20 cellular contexts compared by ENCODE assay signal in the genomic region with DNA sequence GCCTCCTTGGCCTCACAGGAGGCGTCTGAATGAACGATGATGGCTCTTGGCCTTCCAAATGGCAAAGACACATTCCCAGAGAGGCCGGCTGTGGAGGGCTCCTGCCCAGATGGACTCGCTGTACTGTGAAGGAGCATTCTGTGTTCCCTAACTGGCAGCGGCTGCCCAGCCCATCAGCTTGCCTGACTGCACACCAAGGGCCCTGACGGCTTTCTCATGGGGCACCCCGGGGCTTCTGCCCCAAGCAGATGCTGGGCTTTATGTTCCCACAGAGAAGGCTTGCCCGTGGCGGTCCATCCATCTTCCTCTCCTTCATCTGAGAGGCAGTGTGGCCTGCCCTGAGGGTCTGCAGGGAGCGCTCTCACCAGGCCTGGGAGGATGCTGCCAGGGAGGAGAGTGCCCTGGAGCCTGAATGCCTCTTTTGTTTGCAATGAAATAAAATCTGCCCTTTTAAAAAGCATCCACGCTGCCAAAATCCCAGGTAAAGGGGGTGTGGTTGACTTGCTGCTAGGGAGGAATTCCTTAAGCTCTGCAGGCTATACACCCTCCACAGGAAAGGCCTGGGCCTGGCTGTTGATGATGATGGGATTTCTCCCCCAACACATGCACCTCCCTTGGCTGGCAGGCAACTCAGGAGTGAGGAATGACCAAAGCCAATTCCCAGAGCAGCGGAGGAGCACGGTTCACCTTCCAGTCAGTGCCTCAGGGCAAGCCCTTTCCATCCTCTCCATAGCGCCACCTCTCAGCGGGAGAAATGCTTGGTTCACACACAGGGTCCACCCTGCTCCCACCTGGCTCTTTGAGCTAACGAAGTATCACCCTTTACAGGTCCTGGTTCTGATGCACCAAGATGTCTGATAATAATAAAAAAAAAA.
A peak's percentile ranks its signal among the peaks of the same experiment; 100 is the strongest.
DNase-seq lines count a peak whose midpoint lies in the region; ATAC-seq and TF ChIP-seq lines count a peak whose summit lies in the region.
"Had no signal": no experiment of that assay in that cellular context is flagged by ENCODE, and none has a peak within 500 bp of the region (broad histone marks: within the 10 kb centered on the region; RNA-seq: fewer than 3 reads in every experiment).

No MANE protein-coding gene starts in this region.

- H3F3A ChIP-seq in PC-3 (ENCODE audit: low read length, unreplicated experiment) = peaks cover 14% of the 10 kb centered on the region

- peak overlapping the region; percentile 99 for H3K27ac ChIP-seq in PC-3 (ENCODE audit: low read length)
- H3K27ac ChIP-seq: brain microvascular endothelial cell, neutrophil, sigmoid colon, upper lobe of left lung had no signal

- peaks cover 25% of the 10 kb centered on the region for H3K4me1 Mint-ChIP-seq in nephron progenitor cell

- ATAC-seq in PC-3 = peak; percentile 47
- ATAC-seq in GM21515 (IDR thresholded peaks at IDR 0.05; ENCODE audit: unreplicated experiment) = no peak
- ATAC-seq: K562 had no signal

- H3K36me3 Mint-ChIP-seq in nephron progenitor cell (ENCODE audit: low read depth) = no peaks in the 10 kb centered on the region
- H3K36me3 Mint-ChIP-seq: activated naive CD4-positive, alpha-beta T cell treated with anti-CD3 and anti-CD28 coated beads, Interleukin-2, amount 10 ng/mL, durations not matched to agents 7 days and 5 days; CD4-positive, CD25-positive, alpha-beta regulatory T cell had no signal

- H3K4me1 ChIP-seq in PC-3 (ENCODE audit: insufficient read depth, low read length) = peaks cover 68% of the 10 kb centered on the region
- H3K4me1 ChIP-seq: sigmoid colon had no signal

- POLR2A ChIA-PET in PC-3 (lab: Charles Lee; ENCODE audit: unreplicated experiment) = no interaction called here

- peaks cover 4% of the 10 kb centered on the region for H3K9me3 Mint-ChIP-seq in nephron progenitor cell
- H3K9me3 Mint-ChIP-seq: activated naive CD4-positive, alpha-beta T cell treated with anti-CD3 and anti-CD28 coated beads, Interleukin-2, amount 10 ng/mL, durations not matched to agents 7 days and 5 days; CD4-positive, CD25-positive, alpha-beta regulatory T cell had no signal

- no peak overlapping the region for H2AFZ ChIP-seq in PC-3 (ENCODE audit: low read length)

- no peaks in the 10 kb centered on the region for H3K9me3 ChIP-seq in PC-3 (ENCODE audit: low read length)
- H3K9me3 ChIP-seq: neutrophil, sigmoid colon, upper lobe of left lung had no signal

- H4K20me1 ChIP-seq in PC-3 (ENCODE audit: low read length) = no peaks in the 10 kb centered on the region

- no peak overlapping the region for H3K4me3 ChIP-seq in PC-3 (ENCODE audit: low read length)
- H3K4me3 ChIP-seq: K562, sigmoid colon, upper lobe of left lung had no signal

- in situ Hi-C loops in G401 (cut with HindIII; ENCODE audit: low sequenced_read_pairs) = no loop called here

- DNase-seq in G401 (ENCODE audit: low spot score) (peak; percentile 94), NCI-H1694 treated with DMSO at 0.1 percent for 48 hours (lab: John Stamatoyannopoulos, UW) (peak; percentile 18), PC-3 (peak; percentile 94), medulla oblongata (ENCODE audit: extremely low spot score) (peak; percentile 44), COR-L47 (lab: John Stamatoyannopoulos, UW) (no peak), activated gamma-delta T cell treated with Interleukin-2 at 50 U/mL for 16 hours (no peak), nephron progenitor cell (no peak)
- DNase-seq: activated naive CD4-positive, alpha-beta T cell treated with anti-CD3 and anti-CD28 coated beads, Interleukin-2, amount 10 ng/mL, durations not matched to agents 7 days and 5 days; brain microvascular endothelial cell; CD4-positive, CD25-positive, alpha-beta regulatory T cell; foreskin fibroblast; mammary epithelial cell; NCI-H1930; OCI-M1; sigmoid colon; stimulated activated CD4-positive, alpha-beta T cell treated with anti-CD3 and anti-CD28 coated beads, Interleukin-4, amount 100 ng/mL, for 24 hours had no signal

- H3K27ac Mint-ChIP-seq in nephron progenitor cell = no peak overlapping the region
- H3K27ac Mint-ChIP-seq: activated naive CD4-positive, alpha-beta T cell treated with anti-CD3 and anti-CD28 coated beads, Interleukin-2, amount 10 ng/mL, durations not matched to agents 7 days and 5 days; CD4-positive, CD25-positive, alpha-beta regulatory T cell had no signal

- CTCF ChIA-PET in PC-3 (lab: Charles Lee) = interaction anchor here (2.1 kb wide), 1 partner anchor 59 kb away, joined by 10 read pairs; no protein-coding TSS in a partner anchor

- H3K27me3 Mint-ChIP-seq in nephron progenitor cell (ENCODE audit: low read depth, poor library complexity) = no peaks in the 10 kb centered on the region
- H3K27me3 Mint-ChIP-seq: CD4-positive, CD25-positive, alpha-beta regulatory T cell had no signal

- H3K27me3 ChIP-seq in PC-3 (ENCODE audit: low read length) = no peaks in the 10 kb centered on the region
- H3K27me3 ChIP-seq: neutrophil, sigmoid colon, upper lobe of left lung had no signal

- peak overlapping the region; percentile 83 for H3K9ac ChIP-seq in PC-3 (ENCODE audit: low read length)

- intact Hi-C loops in PC-3 (cut with micrococcal nuclease) = loop anchor here (5.0 to 10.0 kb wide), 2 partner anchors 633 to 870 kb away; partner anchors contain the start of gene PRKACB

- TF ChIP-seq CTCF in PC-3 (conservative IDR thresholded peaks at IDR 0.05; ENCODE audit: low read depth, low read length) (peak; percentile 68; the same call in 1 of the 2 replicates), nephron progenitor cell (IDR thresholded peaks at IDR 0.05) (no peak)

- no peaks in the 10 kb centered on the region for H3K9me2 ChIP-seq in PC-3 (replicated peaks; ENCODE audit: low read length)

- peak overlapping the region; percentile 70 for H3K4me2 ChIP-seq in PC-3 (ENCODE audit: low read length)

- H3K36me3 ChIP-seq in PC-3 (ENCODE audit: low read depth, low read length) = no peaks in the 10 kb centered on the region
- H3K36me3 ChIP-seq: brain microvascular endothelial cell, neutrophil, sigmoid colon, upper lobe of left lung had no signal

- H3K4me3 Mint-ChIP-seq in nephron progenitor cell = no peak overlapping the region
- H3K4me3 Mint-ChIP-seq: activated naive CD4-positive, alpha-beta T cell treated with anti-CD3 and anti-CD28 coated beads, Interleukin-2, amount 10 ng/mL, durations not matched to agents 7 days and 5 days; CD4-positive, CD25-positive, alpha-beta regulatory T cell had no signal

- H3K79me2 ChIP-seq in PC-3 (ENCODE audit: low read length) = no peaks in the 10 kb centered on the region

- no TSS peak for BruUV-seq in PC-3 (replicated peaks; lab: Mats Ljungman, UMichigan)

Comparison
In these comparisons a context has a peak if more than half of its experiments do, and no peak if none do; other contexts are left out.
1. DNase-seq: peak in G401 (single experiment), NCI-H1694 treated with DMSO at 0.1 percent for 48 hours (single experiment), PC-3 (single experiment) and medulla oblongata (single experiment); none in COR-L47 (single experiment), activated gamma-delta T cell treated with Interleukin-2 at 50 U/mL for 16 hours (single experiment) and nephron progenitor cell (single experiment).